ENCODE assay signal across 8 cellular contexts in the genomic region with DNA sequence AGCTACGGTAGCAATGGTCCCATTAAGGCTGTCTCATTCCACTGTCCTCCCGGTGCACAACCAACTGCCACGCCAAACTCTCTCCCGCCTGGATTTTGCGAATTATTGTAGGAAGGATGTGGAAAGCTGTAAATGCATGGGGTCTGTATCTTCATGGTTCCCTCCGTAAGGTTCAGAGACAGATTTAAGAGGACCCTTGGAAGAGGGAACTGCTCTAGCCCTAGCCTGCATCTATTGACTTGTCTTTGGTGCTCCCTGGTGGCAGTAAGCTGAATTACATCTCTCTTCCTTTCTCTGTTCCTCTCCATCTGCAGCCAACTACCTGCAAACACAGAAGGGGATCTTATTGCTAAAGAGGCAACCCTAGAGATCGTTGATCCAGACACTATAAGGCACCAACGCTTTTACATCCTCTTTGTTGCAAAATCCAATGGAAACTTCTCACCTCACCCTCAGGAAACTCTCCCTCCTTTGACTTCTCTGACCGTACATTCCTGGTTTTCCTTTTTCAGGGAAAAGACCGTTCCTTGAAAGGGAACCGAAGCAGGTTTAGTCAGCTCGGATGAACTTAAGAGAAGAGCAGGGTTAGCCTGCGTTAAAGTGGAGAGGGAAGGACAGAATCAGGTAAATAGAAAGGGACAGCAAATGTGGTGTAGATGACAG. TPM values are rescaled to one million over a fixed set of nuclear protein-coding genes. Genes with fewer than 3 reads are reported as not detected.
A peak's percentile ranks its signal among the peaks of the same experiment; 100 is the strongest.
DNase-seq lines count a peak whose midpoint lies in the region; ATAC-seq, FAIRE-seq and TF ChIP-seq lines count a peak whose summit lies in the region.

No MANE protein-coding gene starts in this region.

- H4K20me1 ChIP-seq in HCT116 (ENCODE audit: insufficient read depth) = no peaks in the 10 kb centered on the region
- no peaks in the 10 kb centered on the region for H4K20me1 ChIP-seq in GM12878 (ENCODE audit: control insufficient read depth, insufficient read depth)

- no peak for TF ChIP-seq EP300 in GM12878 (IDR thresholded peaks at IDR 0.05; ENCODE audit: borderline replicate concordance in 1 of 2, control insufficient read depth in 1 of 2, low read depth in 2 of 2, low read length in 2 of 2)

- H3K27me3 ChIP-seq in HCT116 (ENCODE audit: insufficient read depth, low read length) = peaks cover 46% of the 10 kb centered on the region
- peaks cover 0 to 3% of the 10 kb centered on the region in 2 experiments; a peak in 2 of 4 replicates for H3K27me3 ChIP-seq in GM12878 (replicated peaks in 1 of 2; ENCODE audit: control insufficient read depth in 2 of 2, insufficient read depth in 2 of 2, low read length in 1 of 2)
- H3K27me3 ChIP-seq in iPS-18a (ENCODE audit: control insufficient read depth, insufficient read depth, low read length) = peaks cover 41% of the 10 kb centered on the region

- SMC1A ChIA-PET in GM12878 (lab: Charles Lee; ENCODE audit: uncharacterized antibody, unreplicated experiment) = interaction anchor here (0.6 to 13.1 kb wide), 21 partner anchors 8 to 839 kb away, joined by 3 to 276 read pairs (median 4); a partner anchor contains a TSS

- H3K4me3 ChIP-seq in HCT116 (replicated peaks in 1 of 2; ENCODE audit: low read depth in 1 of 2, low read length in 2 of 2) (no peak overlapping the region), GM12878 (no peak overlapping the region), iPS-18a (ENCODE audit: low read length) (peak overlapping the region; percentile 12)

- peak; percentile 61 for DNase-seq in GM10248 (ENCODE audit: extremely low spot score)
- peak; percentile 28 for DNase-seq in HCT116 (ENCODE audit: low read depth, low spot score)
- peak; percentile 42 for DNase-seq in NCI-H1417 treated with DMSO at 0.1 percent for 48 hours (lab: John Stamatoyannopoulos, UW)
- DNase-seq in T-helper 2 cell treated with Interferon-gamma antibody and Interleukin-4, amounts not matched to agents 5 μg/mL and 100 μg/mL, for 36 hours (ENCODE audit: low spot score) = peak; percentile 44
- no peak for DNase-seq in GM12878 (ENCODE audit: low read depth, low spot score)
- DNase-seq in stimulated activated CD4-positive, alpha-beta T cell treated with anti-CD3 and anti-CD28 coated beads, Interleukin-15, amount 100 ng/mL, for 24 hours = peak; percentile 72
- DNase-seq in GF-D8 (lab: John Stamatoyannopoulos, UW) = no peak

- peaks cover 7% of the 10 kb centered on the region for H3K27me3 Mint-ChIP-seq in T-helper 2 cell treated with Interferon-gamma antibody and Interleukin-4, amounts not matched to agents 5 μg/mL and 100 μg/mL, for 36 hours (ENCODE audit: low read depth)

- peak overlapping the region; percentile 15 for H3K4me3 Mint-ChIP-seq in T-helper 2 cell treated with Interferon-gamma antibody and Interleukin-4, amounts not matched to agents 5 μg/mL and 100 μg/mL, for 36 hours

- H3K9me2 ChIP-seq in HCT116 (ENCODE audit: insufficient read depth) = no peaks in the 10 kb centered on the region

- H3K9ac ChIP-seq in HCT116 (ENCODE audit: low read length) (no peak overlapping the region), GM12878 (ENCODE audit: control insufficient read depth, insufficient read depth, low read length) (no peak overlapping the region), iPS-18a (ENCODE audit: low read length) (no peak overlapping the region)

- peaks cover 27% of the 10 kb centered on the region for H3K4me1 Mint-ChIP-seq in T-helper 2 cell treated with Interferon-gamma antibody and Interleukin-4, amounts not matched to agents 5 μg/mL and 100 μg/mL, for 36 hours (ENCODE audit: low read depth)

- H3K4me2 ChIP-seq in HCT116 (ENCODE audit: low read length) (no peak overlapping the region), GM12878 (ENCODE audit: control insufficient read depth, insufficient read depth) (no peak overlapping the region)

- WGBS in GM12878 (ENCODE audit: insufficient coverage, insufficient replicate concordance, low lambda C conversion rate, missing lambda C conversion rate) = 36% methylated on average over 13 of the region's 13 CpGs

- H3K79me2 ChIP-seq in HCT116 (ENCODE audit: insufficient read depth, low read length) (no peaks in the 10 kb centered on the region), GM12878 (ENCODE audit: control insufficient read depth, insufficient read depth, low read length) (no peaks in the 10 kb centered on the region)

- H3K27ac Mint-ChIP-seq in T-helper 2 cell treated with Interferon-gamma antibody and Interleukin-4, amounts not matched to agents 5 μg/mL and 100 μg/mL, for 36 hours = no peak overlapping the region

- TF ChIP-seq POLR2A in HCT116 (IDR thresholded peaks at IDR 0.05; ENCODE audit: borderline replicate concordance, extremely low read depth, insufficient read depth, insufficient read length) = no peak
- TF ChIP-seq POLR2A in GM12878 (IDR thresholded peaks at IDR 0.05; ENCODE audit: low read depth, low read length) = no peak

- H3K36me3 Mint-ChIP-seq in T-helper 2 cell treated with Interferon-gamma antibody and Interleukin-4, amounts not matched to agents 5 μg/mL and 100 μg/mL, for 36 hours (ENCODE audit: low read depth) = no peaks in the 10 kb centered on the region

- H3K9me3 ChIP-seq in HCT116 (ENCODE audit: control insufficient read depth in 1 of 2, insufficient read depth in 1 of 2, low read depth in 1 of 2, low read length in 2 of 2) (no peaks in the 10 kb centered on the region), GM12878 (replicated peaks; ENCODE audit: control insufficient read depth, insufficient read depth, low read length) (no peaks in the 10 kb centered on the region), iPS-18a (ENCODE audit: control insufficient read depth, low read depth, low read length) (no peaks in the 10 kb centered on the region)

- TF ChIP-seq CTCF in GM10248 (IDR thresholded peaks at IDR 0.05; ENCODE audit: control extremely low read depth, extremely low read depth, low read depth, missing control alignments) (peak; percentile 83), HCT116 (IDR thresholded peaks at IDR 0.05 in 2 of 3, conservative IDR thresholded peaks at IDR 0.05 in 1 of 3; ENCODE audit: borderline replicate concordance in 1 of 3, insufficient read depth in 1 of 3, low read depth in 2 of 3, low read length in 2 of 3) (peak; percentile 49 to 85 (median 71); a peak in 5 of 6 replicates), GM12878 (IDR thresholded peaks at IDR 0.05 in 2 of 3, conservative IDR thresholded peaks at IDR 0.05 in 1 of 3; ENCODE audit: control insufficient read depth in 2 of 3, extremely low read depth in 1 of 3, insufficient read depth in 1 of 3, low read depth in 3 of 3, low read length in 3 of 3) (peak; percentile 76 to 87 (median 87))

- intact Hi-C loops in HCT116 (cut with micrococcal nuclease) = loop anchor here (1.0 to 5.0 kb wide), 4 partner anchors 149 to 1454 kb away; no protein-coding TSS in a partner anchor
- intact Hi-C loops in GM12878 (cut with micrococcal nuclease; ENCODE audit: unreplicated experiment) = loop anchor here (1.0 to 10.0 kb wide), 4 partner anchors 149 to 699 kb away; no protein-coding TSS in a partner anchor

- no peaks in the 10 kb centered on the region for H3K36me3 ChIP-seq in HCT116 (ENCODE audit: control insufficient read depth in 1 of 2, insufficient read depth in 2 of 2, low read length in 2 of 2)
- no peaks in the 10 kb centered on the region for H3K36me3 ChIP-seq in GM12878 (ENCODE audit: control insufficient read depth in 2 of 2, insufficient read depth in 2 of 2, low read length in 1 of 2)
- no peaks in the 10 kb centered on the region for H3K36me3 ChIP-seq in iPS-18a (ENCODE audit: control insufficient read depth, low read depth, low read length)

- no peaks in the 10 kb centered on the region for H3K9me3 Mint-ChIP-seq in T-helper 2 cell treated with Interferon-gamma antibody and Interleukin-4, amounts not matched to agents 5 μg/mL and 100 μg/mL, for 36 hours

- POLR2A ChIA-PET in GM10248 (lab: Yijun Ruan, JAX) (interaction anchor here (0.6 kb wide), 1 partner anchor 141 kb away, joined by 3 read pairs; no protein-coding TSS in a partner anchor), HCT116 (lab: Charles Lee) (no interaction called here), GM12878 (lab: Charles Lee) (interaction anchor here (1.1 kb wide), 1 partner anchor 834 kb away, joined by 3 read pairs; no protein-coding TSS in a partner anchor)

- H2AFZ ChIP-seq in HCT116 (ENCODE audit: low read depth, low read length, poor library complexity, severe bottlenecking) (no peak overlapping the region), GM12878 (ENCODE audit: control insufficient read depth, low read depth, low read length) (no peak overlapping the region)

- H3K4me1 ChIP-seq in HCT116 (ENCODE audit: control insufficient read depth in 1 of 2, insufficient read depth in 2 of 2, low read length in 2 of 2) = no peaks in the 10 kb centered on the region
- peaks cover 4% of the 10 kb centered on the region; the same call in 1 of the 2 replicates for H3K4me1 ChIP-seq in GM12878 (ENCODE audit: control insufficient read depth, insufficient read depth, low read length)
- H3K4me1 ChIP-seq in iPS-18a (ENCODE audit: control insufficient read depth, low read depth, low read length) = no peaks in the 10 kb centered on the region

- BruUV-seq in HCT116 (replicated peaks; lab: Mats Ljungman, UMichigan) (no TSS peak), GM12878 (replicated peaks; lab: Mats Ljungman, UMichigan) (no TSS peak)

- TF ChIP-seq RAD21 in HCT116 (IDR thresholded peaks at IDR 0.05; ENCODE audit: low read depth) (peak; percentile 78), GM12878 (IDR thresholded peaks at IDR 0.05; ENCODE audit: insufficient read depth, low read depth, low read length) (peak; percentile 93)

- in situ Hi-C loops in GM12878 (cut with MboI) = no loop called here

- RAD21 ChIA-PET in HCT116 (lab: Charles Lee; ENCODE audit: low non-redundant PET in 1 of 2, low total read pairs in 2 of 2, uncharacterized antibody in 2 of 2, unreplicated experiment in 2 of 2) = interaction anchor here in 1 of 2 experiments (1.1 kb wide), 1 partner anchor 149 kb away, joined by 3 read pairs; no protein-coding TSS in a partner anchor
- RAD21 ChIA-PET in GM12878 (lab: Charles Lee; ENCODE audit: unreplicated experiment) = interaction anchor here (0.6 to 5.6 kb wide), 25 partner anchors 8 to 957 kb away, joined by 3 to 128 read pairs (median 4); no protein-coding TSS in a partner anchor

- peak; percentile 80 for ATAC-seq in HCT116
- peak; percentile 78 for ATAC-seq in GM12878

- H3K27ac ChIP-seq in HCT116 (ENCODE audit: low read depth, low read length) (no peak overlapping the region), GM12878 (ENCODE audit: control insufficient read depth, insufficient read depth) (no peak overlapping the region), iPS-18a (ENCODE audit: low read length) (no peak overlapping the region)

- peak; percentile 99 for FAIRE-seq in GM12878 (lab: Jason Lieb, UNC)

- CTCF ChIA-PET in GM10248 (lab: Yijun Ruan, JAX) (interaction anchor here (0.7 to 14.5 kb wide), 57 partner anchors 8 to 925 kb away, joined by 3 to 342 read pairs (median 5); a partner anchor contains a TSS), HCT116 (lab: Charles Lee) (interaction anchor here (1.0 to 2.7 kb wide), 7 partner anchors 9 to 836 kb away, joined by 3 to 33 read pairs (median 4); no protein-coding TSS in a partner anchor), GM12878 (lab: Yijun Ruan, JAX) (interaction anchor here (0.6 to 16.3 kb wide), 57 partner anchors 7 to 1452 kb away, joined by 3 to 359 read pairs (median 4); a partner anchor contains a TSS)

RNA-seq across cellular contexts. Expression of a gene that starts 11.9 kb away (rescaled TPM):
- not detected for total RNA-seq in HCT116 (2021; ENCODE audit: unreplicated experiment)
- polyA plus RNA-seq in HCT116 (2012) = not detected in 2 replicates
- total RNA-seq in GM12878 (2013; cell fraction: nucleolus; rRNA removed) = not detected in 2 replicates
- total RNA-seq in GM12878 (2014; rRNA removed) = 0.11 TPM in 1 of 2 replicates, not detected in the other
- total RNA-seq in GM12878 (2014; rRNA removed; fragmentation: Illumina TruSeq; extraction: Trizol) = 0.18 TPM in 1 of 2 replicates, not detected in the other
- not detected in 2 replicates for total RNA-seq in GM12878 (2021)
- not detected for polyA plus RNA-seq in GM12878 (2011; ENCODE audit: low read depth)
- 0.57 and 0.69 TPM in 2 replicates for polyA plus RNA-seq in GM12878 (2011; rRNA removed)
- 0.07 and 0.17 TPM in 2 replicates for polyA plus RNA-seq in GM12878 (2011; cell fraction: cytosol; rRNA removed)
- polyA plus RNA-seq in GM12878 (2011; cell fraction: nucleus; rRNA removed) = 0.16 and 0.34 TPM in 2 replicates
- polyA plus RNA-seq in GM12878 (2012) = not detected in 2 replicates
- not detected in 2 replicates for polyA plus RNA-seq in GM12878 (2014; fragmentation: Illumina TruSeq; extraction: Trizol)
- under 1 TPM in 1 of 2 experiments, not detected in 1; 0.20 TPM for polyA plus RNA-seq in GM12878 (2014; fragmentation: Nextera tagmentation; extraction: Ambion mirVana)
- 0.14 TPM in 1 of 2 replicates, not detected in the other for polyA plus RNA-seq in GM12878 (2014; rRNA removed)
- polyA plus RNA-seq in GM12878 (2016; fragmentation: Nextera tagmentation; extraction: Ambion mirVana) = under 1 TPM in 1 of 2 experiments, not detected in 1; 0.19 TPM
- not detected in 2 replicates for polyA minus RNA-seq in GM12878 (2011; rRNA and poly(A)+ RNA removed)
- polyA minus RNA-seq in GM12878 (2011; cell fraction: cytosol; rRNA and poly(A)+ RNA removed) = not detected in 2 replicates
- polyA minus RNA-seq in GM12878 (2011; cell fraction: nucleus; rRNA and poly(A)+ RNA removed) = 0.60 TPM in 1 of 2 replicates, not detected in the other

Comparison
In these comparisons a context has a peak if more than half of its experiments do, and no peak if none do; other contexts are left out.
1. DNase-seq: peak in GM10248 (single experiment), HCT116 (single experiment), NCI-H1417 treated with DMSO at 0.1 percent for 48 hours (single experiment), T-helper 2 cell treated with Interferon-gamma antibody and Interleukin-4, amounts not matched to agents 5 μg/mL and 100 μg/mL, for 36 hours (single experiment) and stimulated activated CD4-positive, alpha-beta T cell treated with anti-CD3 and anti-CD28 coated beads, Interleukin-15, amount 100 ng/mL, for 24 hours (single experiment); none in GM12878 (single experiment) and GF-D8 (single experiment).
2. Peak in every context shown above with its lines, with median percentiles within 50 percentile points of each other: CTCF ChIP-seq.